Comparison of ENCODE assay signal across 26 cellular contexts in genomic region chrX:105658136-105658535, GRCh38.
DNase-seq lines count a peak whose midpoint lies in the region; TF ChIP-seq lines count a peak whose summit lies in the region.
"Had no signal": no experiment of that assay in that cellular context is flagged by ENCODE, and none has a peak within 500 bp of the region (broad histone marks: within the 10 kb centered on the region; RNA-seq: fewer than 3 reads in every experiment).

No MANE protein-coding gene starts in this region.

- H4K8ac ChIP-seq in mesenchymal stem cell (ENCODE audit: low read length) = no peak overlapping the region

- H2BK12ac ChIP-seq in mesenchymal stem cell (ENCODE audit: low read length in 2 of 2) = no peak overlapping the region

- no TSS peak for BruUV-seq in PC-9 (replicated peaks; lab: Mats Ljungman, UMichigan)
- BruUV-seq in OCI-LY7 (replicated peaks; lab: Mats Ljungman, UMichigan) = no TSS peak

- no peak overlapping the region for H3K27ac Mint-ChIP-seq in neural progenitor cell
- H3K27ac Mint-ChIP-seq: activated CD4-positive, alpha-beta T cell treated with anti-CD3 and anti-CD28 coated beads, Interleukin-2, amount 10 ng/mL, durations not matched to agents 7 days and 5 days; progenitor cell of endocrine pancreas; stimulated activated naive B cell treated with anti-CD40 and anti-IgM and Interleukin-4, amounts not matched to agents 10 μg/mL and 1 μg/mL and 100 μg/mL, for 72 hours; WTC11 had no signal

- no peak for TF ChIP-seq CTCF in PC-9 (conservative IDR thresholded peaks at IDR 0.05)
- no peak for TF ChIP-seq CTCF in OCI-LY7 (conservative IDR thresholded peaks at IDR 0.05; ENCODE audit: low read length)
- TF ChIP-seq CTCF in neural progenitor cell (IDR thresholded peaks at IDR 0.05) = no peak

- H3K23ac ChIP-seq in mesenchymal stem cell (ENCODE audit: low read length in 2 of 2) = no peak overlapping the region

- H3K4me3 ChIP-seq in PC-9 (no peak overlapping the region), mesenchymal stem cell (ENCODE audit: insufficient read depth in 1 of 2, low read depth in 1 of 2, low read length in 2 of 2) (no peak overlapping the region), OCI-LY7 (ENCODE audit: low read depth, low read length, poor library complexity, severe bottlenecking) (no peak overlapping the region), neural progenitor cell (no peak overlapping the region)
- H3K4me3 ChIP-seq: adrenal gland, dorsolateral prefrontal cortex, Peyer's patch, suprapubic skin had no signal

- no peak overlapping the region for H3K4me3 Mint-ChIP-seq in neural progenitor cell
- H3K4me3 Mint-ChIP-seq: activated CD4-positive, alpha-beta T cell treated with anti-CD3 and anti-CD28 coated beads, Interleukin-2, amount 10 ng/mL, durations not matched to agents 7 days and 5 days; activated T-cell treated with anti-CD3 and anti-CD28 coated beads, Interleukin-2, amount 50 U/mL, for 4 hours; stimulated activated naive B cell treated with anti-CD40 and anti-IgM and Interleukin-4, amounts not matched to agents 10 μg/mL and 1 μg/mL and 100 μg/mL, for 72 hours; WTC11 had no signal

- DNase-seq in GM04504 (ENCODE audit: low read depth) (peak; percentile 14), PC-9 (peak; percentile 5 to 57), dedifferentiated amniotic fluid mesenchymal stem cell (ENCODE audit: extremely low spot score) (peak; percentile 67), mesenchymal stem cell (peak; percentile 84), NCI-H524 (lab: John Stamatoyannopoulos, UW) (no peak), OCI-LY7 (ENCODE audit: low spot score) (no peak), NCI-H187 (lab: John Stamatoyannopoulos, UW) (no peak), neural progenitor cell (ENCODE audit: low spot score) (no peak)
- DNase-seq: ACHN; activated CD4-positive, alpha-beta T cell treated with anti-CD3 and anti-CD28 coated beads, Interleukin-2, amount 10 ng/mL, durations not matched to agents 7 days and 5 days; activated T-cell treated with anti-CD3 and anti-CD28 coated beads, Interleukin-2, amount 50 U/mL, for 4 hours; adrenal gland; central memory CD4-positive, alpha-beta T cell; dorsolateral prefrontal cortex; left colon; MV-4-11; NCI-H510A treated with DMSO at 0.1 percent for 48 hours; Peyer's patch; SIG-M5; stimulated activated CD4-positive, alpha-beta T cell treated with anti-CD3 and anti-CD28 coated beads, Interleukin-15, amount 100 ng/mL, for 24 hours; stimulated activated naive B cell treated with anti-CD40 and anti-IgM and Interleukin-4, amounts not matched to agents 10 μg/mL and 1 μg/mL and 100 μg/mL, for 72 hours had no signal

- H3K9ac ChIP-seq in mesenchymal stem cell (ENCODE audit: low read length) (no peak overlapping the region), neural progenitor cell (no peak overlapping the region)
- H3K9ac ChIP-seq: KMS-11 had no signal

- H3K4me2 ChIP-seq in PC-9 = no peak overlapping the region
- no peak overlapping the region for H3K4me2 ChIP-seq in mesenchymal stem cell (ENCODE audit: low read length, poor library complexity, severe bottlenecking)
- H3K4me2 ChIP-seq in OCI-LY7 (ENCODE audit: low read length) = no peak overlapping the region
- no peak overlapping the region for H3K4me2 ChIP-seq in neural progenitor cell
- H3K4me2 ChIP-seq: KMS-11 had no signal

- H3K4me1 ChIP-seq in PC-9 (replicated peaks; ENCODE audit: insufficient read depth) = 0 out of 2 replicates have a peak, but pooled peaks cover 3% of the 10 kb centered on the region
- no peaks in the 10 kb centered on the region for H3K4me1 ChIP-seq in mesenchymal stem cell (ENCODE audit: control insufficient read depth, insufficient read depth, low read depth, low read length)
- H3K4me1 ChIP-seq in OCI-LY7 (ENCODE audit: insufficient read depth, low read length, poor library complexity, severe bottlenecking) = no peaks in the 10 kb centered on the region
- H3K4me1 ChIP-seq in neural progenitor cell = no peaks in the 10 kb centered on the region
- H3K4me1 ChIP-seq: adrenal gland, Peyer's patch, suprapubic skin had no signal

- no peak overlapping the region for H3K4ac ChIP-seq in mesenchymal stem cell (ENCODE audit: low read depth in 1 of 2, low read length in 2 of 2)

- no peaks in the 10 kb centered on the region for H3K27me3 Mint-ChIP-seq in neural progenitor cell (ENCODE audit: insufficient read depth, low read depth)
- H3K27me3 Mint-ChIP-seq: activated CD4-positive, alpha-beta T cell treated with anti-CD3 and anti-CD28 coated beads, Interleukin-2, amount 10 ng/mL, durations not matched to agents 7 days and 5 days; progenitor cell of endocrine pancreas; stimulated activated naive B cell treated with anti-CD40 and anti-IgM and Interleukin-4, amounts not matched to agents 10 μg/mL and 1 μg/mL and 100 μg/mL, for 72 hours had no signal

- CTCF ChIA-PET in PC-9 (lab: Charles Lee) = no interaction called here
- CTCF ChIA-PET in OCI-LY7 (lab: Charles Lee; ENCODE audit: unreplicated experiment) = no interaction called here

- H2BK5ac ChIP-seq in mesenchymal stem cell (ENCODE audit: low read depth, low read length, poor library complexity, severe bottlenecking) = no peak overlapping the region

- H2AK5ac ChIP-seq in mesenchymal stem cell (ENCODE audit: low read length, severe bottlenecking) = no peak overlapping the region

- H4K91ac ChIP-seq in mesenchymal stem cell (ENCODE audit: low read length) = no peak overlapping the region

- H4K20me1 ChIP-seq in PC-9 (ENCODE audit: insufficient read depth) (no peaks in the 10 kb centered on the region), OCI-LY7 (ENCODE audit: insufficient read depth, low read length) (no peaks in the 10 kb centered on the region), neural progenitor cell (ENCODE audit: low read depth) (no peaks in the 10 kb centered on the region)

- H3K36me3 Mint-ChIP-seq in neural progenitor cell = no peaks in the 10 kb centered on the region
- H3K36me3 Mint-ChIP-seq: stimulated activated naive B cell treated with anti-CD40 and anti-IgM and Interleukin-4, amounts not matched to agents 10 μg/mL and 1 μg/mL and 100 μg/mL, for 72 hours; WTC11 had no signal

- no peaks in the 10 kb centered on the region for H3K9me3 ChIP-seq in PC-9 (ENCODE audit: insufficient read depth, low read depth)
- H3K9me3 ChIP-seq in mesenchymal stem cell (ENCODE audit: control insufficient read depth, low read length) = no peaks in the 10 kb centered on the region
- no peaks in the 10 kb centered on the region for H3K9me3 ChIP-seq in OCI-LY7 (ENCODE audit: low read length)
- no peaks in the 10 kb centered on the region for H3K9me3 ChIP-seq in neural progenitor cell (ENCODE audit: low read depth)
- H3K9me3 ChIP-seq: adrenal gland, neutrophil, Peyer's patch, suprapubic skin had no signal

- H3K9me3 Mint-ChIP-seq in neural progenitor cell = peaks cover 3% of the 10 kb centered on the region
- H3K9me3 Mint-ChIP-seq: activated CD4-positive, alpha-beta T cell treated with anti-CD3 and anti-CD28 coated beads, Interleukin-2, amount 10 ng/mL, durations not matched to agents 7 days and 5 days; WTC11 had no signal

- no peaks in the 10 kb centered on the region for H3K79me2 ChIP-seq in PC-9 (ENCODE audit: low read depth)
- H3K79me2 ChIP-seq in OCI-LY7 (ENCODE audit: insufficient read depth, low read depth, low read length) = no peaks in the 10 kb centered on the region
- no peaks in the 10 kb centered on the region for H3K79me2 ChIP-seq in neural progenitor cell (ENCODE audit: low read depth)

- H2AFZ ChIP-seq in PC-9 (no peak overlapping the region), mesenchymal stem cell (ENCODE audit: low read depth, low read length) (no peak overlapping the region), OCI-LY7 (ENCODE audit: low read length) (no peak overlapping the region), neural progenitor cell (replicated peaks) (no peak overlapping the region)

- POLR2A ChIA-PET in PC-9 (lab: Charles Lee; ENCODE audit: unreplicated experiment) = no interaction called here
- POLR2A ChIA-PET in OCI-LY7 (lab: Charles Lee) = interaction anchor here (0.7 kb wide), 1 partner anchor 13 kb away, joined by 5 read pairs; no protein-coding TSS in a partner anchor

- H2BK15ac ChIP-seq in mesenchymal stem cell (ENCODE audit: low read depth, poor library complexity, severe bottlenecking) = no peak overlapping the region

- no peak overlapping the region for H3K18ac ChIP-seq in mesenchymal stem cell (ENCODE audit: low read depth in 1 of 2, low read length in 2 of 2)

- no peaks in the 10 kb centered on the region for H3K36me3 ChIP-seq in PC-9 (ENCODE audit: low read depth)
- no peaks in the 10 kb centered on the region for H3K36me3 ChIP-seq in mesenchymal stem cell (ENCODE audit: control insufficient read depth in 1 of 2, insufficient read depth in 2 of 2, low read depth in 1 of 2, low read length in 2 of 2)
- H3K36me3 ChIP-seq in OCI-LY7 (ENCODE audit: insufficient read depth, low read length) = no peaks in the 10 kb centered on the region
- no peaks in the 10 kb centered on the region for H3K36me3 ChIP-seq in neural progenitor cell
- H3K36me3 ChIP-seq: adrenal gland, neutrophil, Peyer's patch, suprapubic skin had no signal

- no peaks in the 10 kb centered on the region for H3K9me2 ChIP-seq in PC-9 (ENCODE audit: insufficient read depth)
- H3K9me2 ChIP-seq in OCI-LY7 (ENCODE audit: insufficient read depth, low read length) = no peaks in the 10 kb centered on the region

- H3K79me1 ChIP-seq in mesenchymal stem cell (replicated peaks; ENCODE audit: low read length, poor library complexity, severe bottlenecking) = no peaks in the 10 kb centered on the region

- H3K4me1 Mint-ChIP-seq in neural progenitor cell = no peaks in the 10 kb centered on the region
- H3K4me1 Mint-ChIP-seq: activated CD4-positive, alpha-beta T cell treated with anti-CD3 and anti-CD28 coated beads, Interleukin-2, amount 10 ng/mL, durations not matched to agents 7 days and 5 days; stimulated activated naive B cell treated with anti-CD40 and anti-IgM and Interleukin-4, amounts not matched to agents 10 μg/mL and 1 μg/mL and 100 μg/mL, for 72 hours; WTC11 had no signal

- H2BK120ac ChIP-seq in mesenchymal stem cell (ENCODE audit: low read depth, low read length) = no peak overlapping the region

- intact Hi-C loops in PC-9 (cut with micrococcal nuclease; ENCODE audit: unreplicated experiment) (no loop called here), OCI-LY7 (cut with micrococcal nuclease; ENCODE audit: unreplicated experiment) (no loop called here)

- no peak overlapping the region for H3K14ac ChIP-seq in mesenchymal stem cell (ENCODE audit: low read length in 2 of 2)

- H3K27me3 ChIP-seq in PC-9 (ENCODE audit: insufficient read depth, low read depth) (no peaks in the 10 kb centered on the region), mesenchymal stem cell (ENCODE audit: control insufficient read depth in 1 of 2, insufficient read depth in 1 of 2, low read length in 2 of 2) (peaks cover 0 to 4% of the 10 kb centered on the region in 2 experiments), neural progenitor cell (no peaks in the 10 kb centered on the region)
- H3K27me3 ChIP-seq: neutrophil, Peyer's patch, suprapubic skin had no signal

- H3F3A ChIP-seq in PC-9 (ENCODE audit: insufficient read depth, low read depth) = no peaks in the 10 kb centered on the region
- H3F3A ChIP-seq in neural progenitor cell (ENCODE audit: low read depth) = no peaks in the 10 kb centered on the region

- WGBS in mesenchymal stem cell = 69% methylated on average over 1 of the region's 2 CpGs

- H3K27ac ChIP-seq in PC-9 = no peak overlapping the region
- no peak overlapping the region for H3K27ac ChIP-seq in mesenchymal stem cell (ENCODE audit: low read length, poor library complexity, severe bottlenecking)
- no peak overlapping the region for H3K27ac ChIP-seq in OCI-LY7 (ENCODE audit: low read depth, low read length, poor library complexity, severe bottlenecking)
- no peak overlapping the region for H3K27ac ChIP-seq in neural progenitor cell
- H3K27ac ChIP-seq: adrenal gland, dorsolateral prefrontal cortex, KMS-11, neutrophil, Peyer's patch, suprapubic skin had no signal

Comparison
In these comparisons a context has a peak if more than half of its experiments do, and no peak if none do; other contexts are left out.
1. DNase-seq: peak in GM04504 (single experiment), PC-9 (2 of 2), dedifferentiated amniotic fluid mesenchymal stem cell (single experiment) and mesenchymal stem cell (single experiment); none in NCI-H524 (0 of 2), OCI-LY7 (single experiment), NCI-H187 (0 of 2) and neural progenitor cell (single experiment).